Comparison of ENCODE assay signal across 8 cellular contexts in the genomic region with DNA sequence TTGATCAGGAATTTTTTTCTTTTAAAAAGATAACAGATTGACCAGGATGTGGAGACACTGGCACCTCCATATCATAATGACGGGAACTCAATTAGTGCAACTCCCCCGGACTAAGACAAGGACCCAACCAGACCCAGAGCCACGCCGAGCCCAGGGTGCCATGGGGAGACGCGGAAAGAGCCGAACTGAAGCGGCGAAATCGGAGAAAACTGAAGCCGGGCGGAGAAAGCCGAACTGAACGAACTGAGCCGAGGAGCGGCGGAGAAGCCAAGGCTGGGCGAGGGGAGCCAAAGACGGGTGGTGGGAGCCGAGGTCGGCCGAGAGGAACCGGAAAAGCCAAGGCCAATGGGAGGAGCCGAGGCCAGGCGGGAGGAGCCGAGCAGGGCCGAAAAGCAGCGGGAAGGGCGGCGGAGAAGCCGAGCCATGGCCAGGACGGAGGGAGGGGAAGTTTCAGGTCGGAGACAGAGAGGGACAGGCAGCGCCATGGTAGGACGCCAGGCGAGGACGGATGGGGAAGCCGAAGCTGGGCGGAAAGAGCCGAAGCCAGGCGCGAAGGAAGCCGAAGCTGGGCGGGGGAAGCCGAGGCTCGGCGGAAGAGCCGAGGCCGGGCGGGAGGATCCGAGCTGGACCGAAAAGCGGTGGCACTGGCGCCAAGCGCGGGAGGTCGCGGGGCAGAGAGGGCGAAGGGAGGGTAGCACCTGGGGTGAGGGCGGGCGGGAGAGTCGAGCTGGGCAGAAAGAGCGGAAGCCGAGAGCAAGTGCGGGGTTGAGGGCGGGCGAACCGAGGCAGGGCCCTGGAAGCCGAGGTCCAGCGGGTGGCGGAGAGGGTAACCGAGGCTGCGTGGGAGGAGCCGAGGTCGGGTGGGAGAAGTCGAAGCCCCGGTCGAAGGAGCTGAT. TPM values are rescaled to one million over a fixed set of nuclear protein-coding genes. Genes with fewer than 3 reads are reported as not detected.
DNase-seq lines count a peak whose midpoint lies in the region; ATAC-seq and TF ChIP-seq lines count a peak whose summit lies in the region.

No MANE protein-coding gene starts in this region.

- peak overlapping the region; percentile 81 to 95 (median 91) for H3K27ac ChIP-seq in BLaER1 treated with 17β-estradiol and CSF1 and Interleukin-3, amounts not matched to agents 10 nM and 100 nM
- H3K27ac ChIP-seq in coronary artery = peak overlapping the region; percentile 79 to 96

- peaks cover 5 to 25% (median 21%) of the 10 kb centered on the region in 11 experiments; a peak in 18 of 22 replicates for H3K36me3 ChIP-seq in BLaER1 treated with 17β-estradiol and CSF1 and Interleukin-3, amounts not matched to agents 10 nM and 100 nM

- peak; percentile 88 for ATAC-seq in GM19324 (IDR thresholded peaks at IDR 0.05; ENCODE audit: low FRiP score, unreplicated experiment)
- peak; percentile 61 for ATAC-seq in HG03457 (IDR thresholded peaks at IDR 0.05; ENCODE audit: unreplicated experiment)

- no peaks in the 10 kb centered on the region for H4K20me1 ChIP-seq in BLaER1 treated with 17β-estradiol and CSF1 and Interleukin-3, amounts not matched to agents 10 nM and 100 nM

- peaks cover 3% of the 10 kb centered on the region for H3K27me3 Mint-ChIP-seq in activated CD4-positive, alpha-beta T cell treated with anti-CD3 and anti-CD28 coated beads, Interleukin-2, amount 10 ng/mL, durations not matched to agents 24 days and 14 days

- peak; percentile 68 for DNase-seq in NCI-H524 treated with DMSO at 0.1 percent for 48 hours (lab: John Stamatoyannopoulos, UW)
- peak; percentile 96 for DNase-seq in activated CD4-positive, alpha-beta T cell treated with anti-CD3 and anti-CD28 coated beads, Interleukin-2, amount 10 ng/mL, durations not matched to agents 24 days and 14 days
- DNase-seq in coronary artery (ENCODE audit: low spot score) = peak; percentile 94
- peak; percentile 99 for DNase-seq in left kidney (ENCODE audit: low read depth, low spot score)
- DNase-seq in stimulated activated CD4-positive, alpha-beta T cell treated with anti-CD3 and anti-CD28 coated beads, Interleukin-1b, Interleukin-23, amount 100 ng/mL, for 4 hours (ENCODE audit: low read depth in 2 of 2) = peak; percentile 75 to 87

- peak overlapping the region; percentile 53 to 69 (median 64) for H3K4me3 ChIP-seq in BLaER1 treated with 17β-estradiol and CSF1 and Interleukin-3, amounts not matched to agents 10 nM and 100 nM
- peak overlapping the region; percentile 82 for H3K4me3 ChIP-seq in coronary artery

- H3K36me3 Mint-ChIP-seq in activated CD4-positive, alpha-beta T cell treated with anti-CD3 and anti-CD28 coated beads, Interleukin-2, amount 10 ng/mL, durations not matched to agents 24 days and 14 days (ENCODE audit: low read depth) = peaks cover 15% of the 10 kb centered on the region

- peak overlapping the region; percentile 92 for H3K4me3 Mint-ChIP-seq in activated CD4-positive, alpha-beta T cell treated with anti-CD3 and anti-CD28 coated beads, Interleukin-2, amount 10 ng/mL, durations not matched to agents 24 days and 14 days

- H3K4me2 ChIP-seq in BLaER1 treated with 17β-estradiol and CSF1 and Interleukin-3, amounts not matched to agents 10 nM and 100 nM = peak overlapping the region; percentile 68 to 93 (median 81)

- H3K9me3 ChIP-seq in BLaER1 treated with 17β-estradiol and CSF1 and Interleukin-3, amounts not matched to agents 10 nM and 100 nM (replicated peaks in 1 of 11) = peaks cover 42 to 44% (median 43%) of the 10 kb centered on the region in 11 experiments

- peak overlapping the region; percentile 92 for H3K27ac Mint-ChIP-seq in activated CD4-positive, alpha-beta T cell treated with anti-CD3 and anti-CD28 coated beads, Interleukin-2, amount 10 ng/mL, durations not matched to agents 24 days and 14 days

- intact Hi-C loops in activated CD4-positive, alpha-beta T cell treated with anti-CD3 and anti-CD28 coated beads, Interleukin-2, amount 10 ng/mL, durations not matched to agents 24 days and 14 days (cut with micrococcal nuclease) = no loop called here

- H3K4me1 ChIP-seq in BLaER1 treated with 17β-estradiol and CSF1 and Interleukin-3, amounts not matched to agents 10 nM and 100 nM = peaks cover 13 to 42% (median 28%) of the 10 kb centered on the region in 10 experiments

- H3K9me3 Mint-ChIP-seq in activated CD4-positive, alpha-beta T cell treated with anti-CD3 and anti-CD28 coated beads, Interleukin-2, amount 10 ng/mL, durations not matched to agents 24 days and 14 days = peaks cover 21% of the 10 kb centered on the region

- H3K4me1 Mint-ChIP-seq in activated CD4-positive, alpha-beta T cell treated with anti-CD3 and anti-CD28 coated beads, Interleukin-2, amount 10 ng/mL, durations not matched to agents 24 days and 14 days = peaks cover 24% of the 10 kb centered on the region

- H3K27me3 ChIP-seq in BLaER1 treated with 17β-estradiol and CSF1 and Interleukin-3, amounts not matched to agents 10 nM and 100 nM = no peaks in the 10 kb centered on the region

- no peak for TF ChIP-seq CTCF in coronary artery (IDR thresholded peaks at IDR 0.05)

- peak overlapping the region; percentile 77 to 92 (median 88) for H3K9ac ChIP-seq in BLaER1 treated with 17β-estradiol and CSF1 and Interleukin-3, amounts not matched to agents 10 nM and 100 nM

RNA-seq across cellular contexts. Expression of gene ZNF557, which starts 29.4 kb away (rescaled TPM):
- 12.2 and 12.5 TPM in 2 replicates for total RNA-seq in activated CD4-positive, alpha-beta T cell treated with anti-CD3 and anti-CD28 coated beads, Interleukin-2, amount 10 ng/mL, durations not matched to agents 24 days and 14 days

RNA-seq across cellular contexts. Expression of gene MBD3L3, which starts 40.5 kb away (rescaled TPM):
- total RNA-seq in activated CD4-positive, alpha-beta T cell treated with anti-CD3 and anti-CD28 coated beads, Interleukin-2, amount 10 ng/mL, durations not matched to agents 24 days and 14 days = not detected in 2 replicates

RNA-seq across cellular contexts. Expression of gene MBD3L2, which starts 49.8 kb away (rescaled TPM):
- total RNA-seq in activated CD4-positive, alpha-beta T cell treated with anti-CD3 and anti-CD28 coated beads, Interleukin-2, amount 10 ng/mL, durations not matched to agents 24 days and 14 days = not detected in 2 replicates

RNA-seq across cellular contexts. Expression of gene MBD3L4, which starts 59.0 kb away (rescaled TPM):
- not detected in 2 replicates for total RNA-seq in activated CD4-positive, alpha-beta T cell treated with anti-CD3 and anti-CD28 coated beads, Interleukin-2, amount 10 ng/mL, durations not matched to agents 24 days and 14 days

Comparison
In these comparisons a context has a peak if more than half of its experiments do, and no peak if none do; other contexts are left out.
1. Peak in every context shown above with its lines: DNase-seq, ATAC-seq, H3K4me3 ChIP-seq and H3K27ac ChIP-seq.